Comparison of ENCODE assay signal across 17 cellular contexts in the genomic region with DNA sequence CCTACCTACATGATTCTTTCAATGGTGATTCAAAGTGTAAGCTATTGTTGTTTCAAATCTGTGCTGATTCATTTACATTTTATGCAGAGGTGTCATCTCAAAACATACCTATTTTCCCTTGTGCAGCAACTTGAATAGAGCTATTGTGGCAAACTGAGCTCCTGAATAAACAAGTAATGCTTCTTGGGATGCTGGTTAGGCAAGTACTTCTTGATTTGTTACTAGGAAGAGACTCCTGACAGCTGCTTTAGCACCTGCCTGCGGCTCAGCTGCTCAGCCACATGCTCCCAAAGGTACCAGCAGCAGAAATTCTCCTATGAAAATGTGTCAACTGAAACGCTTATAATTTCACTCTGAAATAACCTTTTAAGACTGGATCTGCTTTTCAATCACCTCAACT.
"Had no signal": no experiment of that assay in that cellular context is flagged by ENCODE, and none has a peak within 500 bp of the region (broad histone marks: within the 10 kb centered on the region; RNA-seq: fewer than 3 reads in every experiment).

No MANE protein-coding gene starts in this region.

- H3K27ac Mint-ChIP-seq: activated naive CD4-positive, alpha-beta T cell treated with anti-CD3 and anti-CD28 coated beads, Interleukin-2, amount 50 U/mL, for 24 hours; naive B cell; stimulated activated memory B cell treated with anti-CD40 and anti-IgM and Interleukin-4, amounts not matched to agents 10 μg/mL and 1 μg/mL and 100 μg/mL, for 72 hours; T-helper 1 cell treated with Interleukin-12 subunit alpha and Interleukin-12 subunit beta and Interleukin-4 antibody, amounts not matched to agents 30 μg/mL and 1 μg/mL, for 36 hours had no signal

- ATAC-seq: gastrocnemius medialis; mucosa of descending colon; stimulated activated memory B cell treated with anti-CD40 and anti-IgM and Interleukin-4, amounts not matched to agents 10 μg/mL and 1 μg/mL and 100 μg/mL, for 72 hours had no signal

- H3K9me3 Mint-ChIP-seq: stimulated activated memory B cell treated with anti-CD40 and anti-IgM and Interleukin-4, amounts not matched to agents 10 μg/mL and 1 μg/mL and 100 μg/mL, for 72 hours had no signal

- H3K36me3 Mint-ChIP-seq: naive B cell; stimulated activated memory B cell treated with anti-CD40 and anti-IgM and Interleukin-4, amounts not matched to agents 10 μg/mL and 1 μg/mL and 100 μg/mL, for 72 hours had no signal

- H3K27me3 Mint-ChIP-seq: stimulated activated memory B cell treated with anti-CD40 and anti-IgM and Interleukin-4, amounts not matched to agents 10 μg/mL and 1 μg/mL and 100 μg/mL, for 72 hours had no signal

- DNase-seq: activated CD4-positive, CD25-positive, alpha-beta regulatory T cell treated with anti-CD3 and anti-CD28 coated beads, Interleukin-2, amount 50 U/mL, for 72 hours; activated CD8-positive, alpha-beta memory T cell treated with anti-CD3 and anti-CD28 coated beads for 24 hours; activated CD8-positive, alpha-beta memory T cell treated with anti-CD3 and anti-CD28 coated beads, Interleukin-2, amount 50 U/mL, for 48 hours; activated effector memory CD4-positive, alpha-beta T cell treated with Interleukin-2 at 50 U/mL for 16 hours; activated T-cell treated with anti-CD3 and anti-CD28 coated beads, Interleukin-2, amount 50 U/mL, for 48 hours; gastrocnemius medialis; heart left ventricle; mesenchymal stem cell; mucosa of descending colon; naive B cell; ovary; sigmoid colon; spleen; stimulated activated CD4-positive, alpha-beta T cell treated with anti-CD3 and anti-CD28 coated beads, Interleukin-4, amount 100 ng/mL, for 4 hours had no signal

- H3K4me1 Mint-ChIP-seq: activated naive CD4-positive, alpha-beta T cell treated with anti-CD3 and anti-CD28 coated beads, Interleukin-2, amount 50 U/mL, for 24 hours; naive B cell; stimulated activated memory B cell treated with anti-CD40 and anti-IgM and Interleukin-4, amounts not matched to agents 10 μg/mL and 1 μg/mL and 100 μg/mL, for 72 hours had no signal

- H3K4me3 Mint-ChIP-seq: activated naive CD4-positive, alpha-beta T cell treated with anti-CD3 and anti-CD28 coated beads, Interleukin-2, amount 50 U/mL, for 24 hours; naive B cell; stimulated activated memory B cell treated with anti-CD40 and anti-IgM and Interleukin-4, amounts not matched to agents 10 μg/mL and 1 μg/mL and 100 μg/mL, for 72 hours; T-helper 1 cell treated with Interleukin-12 subunit alpha and Interleukin-12 subunit beta and Interleukin-4 antibody, amounts not matched to agents 30 μg/mL and 1 μg/mL, for 36 hours had no signal
